Comparison of ENCODE assay signal across 8 cellular contexts in genomic region chr19:17305211-17305516, GRCh38. TPM values are rescaled to one million over a fixed set of nuclear protein-coding genes. Genes with fewer than 3 reads are reported as not detected.
A peak's percentile ranks its signal among the peaks of the same experiment; 100 is the strongest.
DNase-seq lines count a peak whose midpoint lies in the region; ATAC-seq, FAIRE-seq and TF ChIP-seq lines count a peak whose summit lies in the region.

No MANE protein-coding gene starts in this region.

- no peak overlapping the region for H2BK5ac ChIP-seq in H9 (ENCODE audit: insufficient read length, low read length)

- H3K9ac ChIP-seq in H9 (ENCODE audit: extremely low read depth, insufficient read length, low read length), result no peak overlapping the region

- no peak for FAIRE-seq in small intestine (lab: Jason Lieb, UNC)

- H3K56ac ChIP-seq in H9 (ENCODE audit: insufficient read length, low read depth, low read length), result no peak overlapping the region

- H3K27me3 ChIP-seq in H9 (ENCODE audit: insufficient read depth, low read length) (no peaks in the 10 kb centered on the region), small intestine (ENCODE audit: control insufficient read depth in 2 of 2, insufficient read depth in 2 of 2, low read length in 2 of 2) (no peaks in the 10 kb centered on the region)

- CTCF ChIA-PET in WTC11 (lab: Charles Lee), result interaction anchor here (0.5 to 3.1 kb wide), 24 partner anchors 9 to 272 kb away, joined by 3 to 60 read pairs (median 5); partner anchors contain the start of genes ANKLE1, BABAM1 and USE1

- H3K79me1 ChIP-seq in H9 (ENCODE audit: insufficient read depth, low read depth, low read length, poor library complexity, severe bottlenecking), result no peaks in the 10 kb centered on the region

- no peak overlapping the region for H3K4ac ChIP-seq in H9 (ENCODE audit: low read depth, low read length)

- H4K8ac ChIP-seq in H9 (replicated peaks; ENCODE audit: insufficient read length, low read depth, low read length), result no peak overlapping the region

- H4K5ac ChIP-seq in H9 (ENCODE audit: insufficient read length, low read depth, low read length), result no peak overlapping the region

- no peak overlapping the region for H3T11ph ChIP-seq in H9 (ENCODE audit: low read length)

- H3K79me2 ChIP-seq in H9 (ENCODE audit: insufficient read depth, low read length), result no peaks in the 10 kb centered on the region

- no peak for DNase-seq in H9
- no peak for DNase-seq in WTC11 (ENCODE audit: low spot score)
- DNase-seq in glutamatergic neuron, result no peak
- no peak for DNase-seq in small intestine
- DNase-seq in MV-4-11 (lab: John Stamatoyannopoulos, UW), result no peak
- no peak for DNase-seq in glomerular visceral epithelial cell (ENCODE audit: extremely low spot score)

- H3K9me3 ChIP-seq in H9 (ENCODE audit: control insufficient read depth, low read depth, low read length), result no peaks in the 10 kb centered on the region
- H3K9me3 ChIP-seq in small intestine (ENCODE audit: control insufficient read depth, low read depth), result no peaks in the 10 kb centered on the region

- peaks cover 25 to 40% of the 10 kb centered on the region in 2 experiments for H3K4me1 Mint-ChIP-seq in H9
- H3K4me1 Mint-ChIP-seq in WTC11, result peaks cover 41% of the 10 kb centered on the region
- H3K4me1 Mint-ChIP-seq in glutamatergic neuron (ENCODE audit: low read depth, unreplicated experiment), result peaks cover 26% of the 10 kb centered on the region

- H2BK20ac ChIP-seq in H9 (ENCODE audit: low read depth, low read length, poor library complexity, severe bottlenecking), result no peak overlapping the region

- H3K9me3 Mint-ChIP-seq in H9 (no peaks in the 10 kb centered on the region), WTC11 (no peaks in the 10 kb centered on the region), glutamatergic neuron (ENCODE audit: unreplicated experiment) (peaks cover 25% of the 10 kb centered on the region)

- H3K27ac Mint-ChIP-seq in H9, result peak overlapping the region; percentile 7 to 41 (median 27); a peak in 3 of 7 replicates
- peak overlapping the region; percentile 81; the same call in 1 of the 2 replicates for H3K27ac Mint-ChIP-seq in WTC11
- H3K27ac Mint-ChIP-seq in glutamatergic neuron (ENCODE audit: unreplicated experiment), result peak overlapping the region; percentile 93

- ATAC-seq in WTC11 (no peak), GM21526 (IDR thresholded peaks at IDR 0.05; ENCODE audit: low FRiP score, unreplicated experiment) (no peak), GM18517 (IDR thresholded peaks at IDR 0.05; ENCODE audit: unreplicated experiment) (no peak)

- no CpG with 5 or more reads among the region's 7 CpGs for WGBS in H9 (ENCODE audit: extremely low coverage, insufficient read length, low lambda C conversion rate)
- WGBS in small intestine, 3 donors, result 0 to 1% (median 0%) methylated on average over 7 of the region's 7 CpGs

- POLR2A ChIA-PET in WTC11 (lab: Charles Lee), result interaction anchor here (0.5 to 1.3 kb wide), 8 partner anchors 9 to 100 kb away, joined by 3 to 17 read pairs (median 6); partner anchors contain the start of gene BST2

- no peak overlapping the region for H3K27ac ChIP-seq in H9 (ENCODE audit: insufficient read length, low read depth, low read length)
- H3K27ac ChIP-seq in small intestine (ENCODE audit: low read depth in 1 of 2, low read length in 1 of 2), result peak overlapping the region; percentile 52 to 89

- H3K18ac ChIP-seq in H9 (ENCODE audit: insufficient read length, low read depth, low read length), result no peak overlapping the region

- TF ChIP-seq CTCF in H9 (conservative IDR thresholded peaks at IDR 0.05) (no peak), WTC11 (IDR thresholded peaks at IDR 0.05) (no peak), glutamatergic neuron (IDR thresholded peaks at IDR 0.05; ENCODE audit: partially characterized antibody, unreplicated experiment) (no peak)

- H2AK5ac ChIP-seq in H9 (ENCODE audit: insufficient read length, low read length), result no peak overlapping the region

- H3K27me3 Mint-ChIP-seq in H9 (ENCODE audit: low read depth) (no peaks in the 10 kb centered on the region; the same call in 1 of the 2 replicates), WTC11 (ENCODE audit: low read depth) (no peaks in the 10 kb centered on the region), glutamatergic neuron (ENCODE audit: unreplicated experiment) (peaks cover 14% of the 10 kb centered on the region)

- no peak overlapping the region for H2BK12ac ChIP-seq in H9 (ENCODE audit: insufficient read length, low read depth, low read length)

- peaks cover 8% of the 10 kb centered on the region for H3K23me2 ChIP-seq in H9 (ENCODE audit: insufficient read length, low read depth, low read length, poor library complexity, severe bottlenecking)

- no peak overlapping the region for H2AFZ ChIP-seq in H9 (ENCODE audit: low read length)

- no peaks in the 10 kb centered on the region for H4K20me1 ChIP-seq in H9 (ENCODE audit: control insufficient read depth, insufficient read depth, insufficient read length)

- peak overlapping the region; percentile 1 to 97; a peak in 4 of 5 replicates for H3K4me3 Mint-ChIP-seq in H9
- H3K4me3 Mint-ChIP-seq in WTC11, result peak overlapping the region; percentile 89
- peak overlapping the region; percentile 94 for H3K4me3 Mint-ChIP-seq in glutamatergic neuron (ENCODE audit: unreplicated experiment)

- H3K36me3 Mint-ChIP-seq in H9 (ENCODE audit: insufficient read depth in 1 of 3, low read depth in 3 of 3) (peaks cover 3 to 11% (median 7%) of the 10 kb centered on the region in 3 experiments; a peak in 6 of 7 replicates), WTC11 (peaks cover 4% of the 10 kb centered on the region), glutamatergic neuron (ENCODE audit: unreplicated experiment) (no peaks in the 10 kb centered on the region)

- peak overlapping the region; percentile 27 for H3K4me2 ChIP-seq in H9 (ENCODE audit: insufficient read depth, insufficient read length, low read length)

- no peak overlapping the region for H3K4me3 ChIP-seq in small intestine (ENCODE audit: low read depth in 1 of 2, low read length in 2 of 2)

- H2BK120ac ChIP-seq in H9 (ENCODE audit: low read depth, low read length, poor library complexity, severe bottlenecking), result no peak overlapping the region

- H3K4me1 ChIP-seq in H9 (ENCODE audit: insufficient read depth, low read length), result peaks cover 3% of the 10 kb centered on the region; the same call in 1 of the 2 replicates
- H3K4me1 ChIP-seq in small intestine (ENCODE audit: control insufficient read depth in 2 of 2, insufficient read depth in 1 of 2, low read depth in 1 of 2, low read length in 1 of 2), result peaks cover 5 to 7% of the 10 kb centered on the region in 2 donors

- no peaks in the 10 kb centered on the region for H3K36me3 ChIP-seq in small intestine (ENCODE audit: control insufficient read depth in 2 of 2, insufficient read depth in 2 of 2, low read length in 2 of 2)

- H3K14ac ChIP-seq in H9 (ENCODE audit: insufficient read depth, low read length), result no peak overlapping the region

- no peak overlapping the region for H3K23ac ChIP-seq in H9 (ENCODE audit: insufficient read length, low read depth, low read length)

- no peak overlapping the region for H4K91ac ChIP-seq in H9 (ENCODE audit: insufficient read length, low read depth, low read length)

- no peak overlapping the region for H2BK15ac ChIP-seq in H9 (ENCODE audit: low read depth, low read length)

TF ChIP-seq in WTC11, 78 proteins besides CTCF, POLR2A, EP300 and RAD21:
- 0 out of 2 replicates have a peak, but pooled peaks have one; percentile 87 for TF ChIP-seq ZNF416 (CRISPR knock-in tag; IDR thresholded peaks at IDR 0.05)
- TF ChIP-seq ETV6 (CRISPR knock-in tag; IDR thresholded peaks at IDR 0.05), result no peak
- peak; percentile 86; the same call in 1 of the 2 replicates for TF ChIP-seq ZNF423 (CRISPR knock-in tag; IDR thresholded peaks at IDR 0.05)
- no peak for TF ChIP-seq EMX1 (CRISPR knock-in tag; IDR thresholded peaks at IDR 0.05)
- peak; percentile 20; the same call in 1 of the 2 replicates for TF ChIP-seq MYBL2 (CRISPR knock-in tag; IDR thresholded peaks at IDR 0.05)
- TF ChIP-seq FOXP4 (CRISPR knock-in tag; IDR thresholded peaks at IDR 0.05), result peak; percentile 66
TF ChIP-seq in WTC11: peak in this region for 4.

RNA-seq across cellular contexts. Expression of gene MRPL34, which starts 0.5 kb away (rescaled TPM):
- total RNA-seq in H9 (2021) (84.6 and 93.6 TPM in 2 replicates), WTC11 (2021) (117 to 130 TPM (median 122 TPM) in 3 replicates), glutamatergic neuron (ENCODE audit: unreplicated experiment) (80.7 TPM)
- 100 to 1,000 TPM; 199 to 404 (median 356) TPM for polyA plus RNA-seq in small intestine

RNA-seq across cellular contexts. Expression of gene ABHD8, which starts 1.9 kb away (rescaled TPM):
- 11.7 and 12.8 TPM in 2 replicates for total RNA-seq in H9 (2021)
- total RNA-seq in WTC11 (2021), result 13.2 to 18.1 TPM (median 17.6 TPM) in 3 replicates
- total RNA-seq in glutamatergic neuron (ENCODE audit: unreplicated experiment), result 14.1 TPM
- polyA plus RNA-seq in small intestine, result 1 to 10 TPM; 2.2 to 5.1 (median 3.5) TPM

RNA-seq across cellular contexts. Expression of gene DDA1, which starts 4.2 kb away (rescaled TPM):
- total RNA-seq in H9 (2021) (42.3 and 45.7 TPM in 2 replicates), WTC11 (2021) (36.2 to 42.8 TPM (median 37.0 TPM) in 3 replicates), glutamatergic neuron (ENCODE audit: unreplicated experiment) (81.2 TPM)
- 10 to 100 TPM; 48.6 to 57.5 (median 49.2) TPM for polyA plus RNA-seq in small intestine

RNA-seq across cellular contexts. Expression of gene ANKLE1, which starts 23.5 kb away (rescaled TPM):
- total RNA-seq in H9 (2021) (15.0 and 16.5 TPM in 2 replicates), WTC11 (2021) (9.1 to 12.9 TPM (median 10.2 TPM) in 3 replicates), glutamatergic neuron (ENCODE audit: unreplicated experiment) (9.3 TPM)
- polyA plus RNA-seq in small intestine, result under 1 TPM in 2 of 3 donors, not detected in 1; 0.15 to 0.22 TPM

RNA-seq across cellular contexts. Expression of gene ANO8, which starts 29.5 kb away (rescaled TPM):
- 18.9 and 21.9 TPM in 2 replicates for total RNA-seq in H9 (2021)
- 30.5 to 35.4 TPM (median 32.6 TPM) in 3 replicates for total RNA-seq in WTC11 (2021)
- 98.8 TPM for total RNA-seq in glutamatergic neuron (ENCODE audit: unreplicated experiment)
- polyA plus RNA-seq in small intestine, result 1 to 10 TPM; 1.9 to 5.1 (median 4.1) TPM

Comparison
In these comparisons a context has a peak if more than half of its experiments do, and no peak if none do; other contexts are left out.
1. H3K27ac Mint-ChIP-seq: peak in every context shown above with its lines; median percentile 93 in glutamatergic neuron; 81 in WTC11; 27 in H9.